15 cellular contexts compared by ENCODE assay signal in the genomic region with DNA sequence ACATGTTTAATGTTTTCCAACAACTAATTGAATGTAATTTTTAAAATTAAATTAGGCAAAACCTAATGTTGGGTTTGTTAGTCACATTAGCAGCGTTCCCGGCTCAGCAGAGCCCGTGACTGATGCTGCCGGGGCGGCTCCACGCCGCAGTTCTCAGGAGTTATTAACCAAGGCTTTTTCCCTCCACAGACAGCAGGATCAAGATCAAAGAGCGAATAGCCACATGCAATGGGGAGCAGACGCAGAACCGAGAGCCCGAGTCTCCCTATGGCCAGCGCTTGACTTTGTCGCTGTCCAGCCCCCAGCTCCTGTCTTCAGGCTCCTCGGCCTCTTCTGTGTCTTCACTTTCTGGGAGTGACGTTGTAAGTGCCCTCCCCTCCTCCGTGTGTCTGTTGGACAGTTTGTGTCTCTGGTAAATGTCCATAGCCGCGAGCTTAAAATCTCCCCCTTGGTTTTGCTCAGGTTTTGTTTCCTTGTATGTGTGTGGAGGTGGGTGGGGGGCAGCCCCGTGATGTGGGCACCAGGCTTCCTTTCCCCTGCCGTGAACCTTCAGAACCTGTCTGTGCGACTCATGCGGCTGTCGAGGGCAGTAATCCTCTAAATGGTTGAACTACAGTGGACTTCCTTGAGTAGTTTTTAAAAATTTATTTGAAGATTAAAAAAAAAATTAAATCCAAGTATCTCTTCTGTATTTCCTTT. TPM values are rescaled to one million over a fixed set of nuclear protein-coding genes. Genes with fewer than 3 reads are reported as not detected.
DNase-seq lines count a peak whose midpoint lies in the region; ATAC-seq and TF ChIP-seq lines count a peak whose summit lies in the region.
"Had no signal": no experiment of that assay in that cellular context is flagged by ENCODE, and none has a peak within 500 bp of the region (broad histone marks: within the 10 kb centered on the region; RNA-seq: fewer than 3 reads in every experiment).

No MANE protein-coding gene starts in this region.

- peak overlapping the region; percentile 42 for H3K27ac Mint-ChIP-seq in activated CD8-positive, alpha-beta T cell treated with anti-CD3 and anti-CD28 coated beads for 36 hours
- no peak overlapping the region for H3K27ac Mint-ChIP-seq in activated CD8-positive, alpha-beta T cell treated with anti-CD3 and anti-CD28 coated beads, Interleukin-2, amount 10 ng/mL, durations not matched to agents 7 days and 5 days
- H3K27ac Mint-ChIP-seq in HFFc6, result peak overlapping the region; percentile 30; the same call in 1 of the 2 replicates
- peak overlapping the region; percentile 8 for H3K27ac Mint-ChIP-seq in memory B cell
- H3K27ac Mint-ChIP-seq in activated CD4-positive, alpha-beta memory T cell treated with anti-CD3 and anti-CD28 coated beads, Interleukin-2, amount 10 ng/mL, durations not matched to agents 7 days and 5 days, result no peak overlapping the region
- H3K27ac Mint-ChIP-seq: CD8-positive, alpha-beta T cell had no signal

- ATAC-seq in activated CD8-positive, alpha-beta T cell treated with anti-CD3 and anti-CD28 coated beads for 36 hours, result no peak
- no peak for ATAC-seq in activated CD8-positive, alpha-beta T cell treated with anti-CD3 and anti-CD28 coated beads, Interleukin-2, amount 10 ng/mL, durations not matched to agents 7 days and 5 days
- no peak for ATAC-seq in memory B cell (ENCODE audit: low read depth)
- ATAC-seq: CD8-positive, alpha-beta T cell; HCT116 had no signal

- H3K9me3 ChIP-seq in sigmoid colon, result no peaks in the 10 kb centered on the region

- H3K36me3 ChIP-seq in sigmoid colon, result peaks cover 27 to 91% (median 41%) of the 10 kb centered on the region in 4 donors

- TF ChIP-seq EP300 in sigmoid colon (IDR thresholded peaks at IDR 0.05), result no peak

- no peak for DNase-seq in activated CD8-positive, alpha-beta T cell treated with anti-CD3 and anti-CD28 coated beads for 36 hours
- DNase-seq in activated CD8-positive, alpha-beta T cell treated with anti-CD3 and anti-CD28 coated beads, Interleukin-2, amount 10 ng/mL, durations not matched to agents 7 days and 5 days, result no peak
- no peak for DNase-seq in HFFc6
- DNase-seq in memory B cell (ENCODE audit: low spot score in 2 of 2), result no peak
- peak; percentile 44 for DNase-seq in sigmoid colon
- DNase-seq in NCI-H2081 (lab: John Stamatoyannopoulos, UW), result no peak
- no peak for DNase-seq in activated CD4-positive, alpha-beta memory T cell treated with anti-CD3 and anti-CD28 coated beads, Interleukin-2, amount 10 ng/mL, durations not matched to agents 7 days and 5 days
- DNase-seq in activated CD4-positive, alpha-beta T cell treated with anti-CD3 and anti-CD28 coated beads for 1 hour, result no peak
- DNase-seq: CD8-positive, alpha-beta T cell; COR-L47; DND-41; GDM1 had no signal

- no peak overlapping the region for H3K4me3 Mint-ChIP-seq in activated CD8-positive, alpha-beta T cell treated with anti-CD3 and anti-CD28 coated beads for 36 hours
- H3K4me3 Mint-ChIP-seq in activated CD8-positive, alpha-beta T cell treated with anti-CD3 and anti-CD28 coated beads, Interleukin-2, amount 10 ng/mL, durations not matched to agents 7 days and 5 days, result no peak overlapping the region
- H3K4me3 Mint-ChIP-seq in HFFc6 (no peak overlapping the region), memory B cell (no peak overlapping the region)
- no peak overlapping the region for H3K4me3 Mint-ChIP-seq in activated CD4-positive, alpha-beta memory T cell treated with anti-CD3 and anti-CD28 coated beads, Interleukin-2, amount 10 ng/mL, durations not matched to agents 7 days and 5 days
- H3K4me3 Mint-ChIP-seq: CD14-positive monocyte; CD8-positive, alpha-beta T cell had no signal

- intact Hi-C loops in activated CD8-positive, alpha-beta T cell treated with anti-CD3 and anti-CD28 coated beads for 36 hours (cut with micrococcal nuclease), result no loop called here
- intact Hi-C loops in sigmoid colon (cut with DNase I), result no loop called here

- H3K27me3 ChIP-seq in sigmoid colon, result no peaks in the 10 kb centered on the region

- H3K4me1 ChIP-seq in sigmoid colon, result peaks cover 0 to 3% (median 3%) of the 10 kb centered on the region in 4 donors

- no peaks in the 10 kb centered on the region for H3K9me3 Mint-ChIP-seq in activated CD8-positive, alpha-beta T cell treated with anti-CD3 and anti-CD28 coated beads for 36 hours
- H3K9me3 Mint-ChIP-seq in activated CD8-positive, alpha-beta T cell treated with anti-CD3 and anti-CD28 coated beads, Interleukin-2, amount 10 ng/mL, durations not matched to agents 7 days and 5 days (ENCODE audit: insufficient read depth), result no peaks in the 10 kb centered on the region
- H3K9me3 Mint-ChIP-seq in HFFc6, result no peaks in the 10 kb centered on the region
- H3K9me3 Mint-ChIP-seq in memory B cell, result no peaks in the 10 kb centered on the region
- H3K9me3 Mint-ChIP-seq in activated CD4-positive, alpha-beta memory T cell treated with anti-CD3 and anti-CD28 coated beads, Interleukin-2, amount 10 ng/mL, durations not matched to agents 7 days and 5 days, result no peaks in the 10 kb centered on the region
- H3K9me3 Mint-ChIP-seq: CD14-positive monocyte; CD8-positive, alpha-beta T cell had no signal

- no peak for TF ChIP-seq CTCF in activated CD8-positive, alpha-beta T cell treated with anti-CD3 and anti-CD28 coated beads for 36 hours (IDR thresholded peaks at IDR 0.05)
- TF ChIP-seq CTCF in HFFc6 (IDR thresholded peaks at IDR 0.05) (no peak), sigmoid colon (IDR thresholded peaks at IDR 0.05) (no peak)

- no peak overlapping the region for H3K27ac ChIP-seq in sigmoid colon
- H3K27ac ChIP-seq: 22Rv1 had no signal

- no peak overlapping the region for H3K4me3 ChIP-seq in sigmoid colon

- no peaks in the 10 kb centered on the region for H3K27me3 Mint-ChIP-seq in activated CD8-positive, alpha-beta T cell treated with anti-CD3 and anti-CD28 coated beads for 36 hours
- no peaks in the 10 kb centered on the region for H3K27me3 Mint-ChIP-seq in activated CD8-positive, alpha-beta T cell treated with anti-CD3 and anti-CD28 coated beads, Interleukin-2, amount 10 ng/mL, durations not matched to agents 7 days and 5 days (ENCODE audit: low read depth)
- H3K27me3 Mint-ChIP-seq in HFFc6 (ENCODE audit: insufficient read depth) (no peaks in the 10 kb centered on the region; the same call in none of the 2 replicates), memory B cell (no peaks in the 10 kb centered on the region)
- no peaks in the 10 kb centered on the region for H3K27me3 Mint-ChIP-seq in activated CD4-positive, alpha-beta memory T cell treated with anti-CD3 and anti-CD28 coated beads, Interleukin-2, amount 10 ng/mL, durations not matched to agents 7 days and 5 days

- H3K36me3 Mint-ChIP-seq in activated CD8-positive, alpha-beta T cell treated with anti-CD3 and anti-CD28 coated beads for 36 hours (ENCODE audit: low read depth), result peaks cover 68% of the 10 kb centered on the region
- peaks cover 73% of the 10 kb centered on the region for H3K36me3 Mint-ChIP-seq in activated CD8-positive, alpha-beta T cell treated with anti-CD3 and anti-CD28 coated beads, Interleukin-2, amount 10 ng/mL, durations not matched to agents 7 days and 5 days (ENCODE audit: low read depth)
- H3K36me3 Mint-ChIP-seq in HFFc6 (ENCODE audit: low read depth) (peaks cover 62% of the 10 kb centered on the region), memory B cell (peaks cover 45% of the 10 kb centered on the region)
- peaks cover 81% of the 10 kb centered on the region for H3K36me3 Mint-ChIP-seq in activated CD4-positive, alpha-beta memory T cell treated with anti-CD3 and anti-CD28 coated beads, Interleukin-2, amount 10 ng/mL, durations not matched to agents 7 days and 5 days (ENCODE audit: low read depth)

- 90 to 93% methylated on average over 23 of the region's 23 CpGs for WGBS in sigmoid colon, 2 donors

- no peak for TF ChIP-seq POLR2A in sigmoid colon (IDR thresholded peaks at IDR 0.05)

- CTCF ChIA-PET in activated CD8-positive, alpha-beta T cell treated with anti-CD3 and anti-CD28 coated beads for 36 hours (lab: Charles Lee), result no interaction called here
- CTCF ChIA-PET in activated CD8-positive, alpha-beta T cell treated with anti-CD3 and anti-CD28 coated beads, Interleukin-2, amount 10 ng/mL, durations not matched to agents 7 days and 5 days (lab: Charles Lee), result no interaction called here
- CTCF ChIA-PET in activated CD4-positive, alpha-beta memory T cell treated with anti-CD3 and anti-CD28 coated beads, Interleukin-2, amount 10 ng/mL, durations not matched to agents 7 days and 5 days (lab: Charles Lee), result no interaction called here

- POLR2A ChIA-PET in activated CD8-positive, alpha-beta T cell treated with anti-CD3 and anti-CD28 coated beads for 36 hours (lab: Charles Lee), result interaction anchor here (1.2 kb wide), 1 partner anchor 11 kb away, joined by 3 read pairs; no protein-coding TSS in a partner anchor
- POLR2A ChIA-PET in activated CD8-positive, alpha-beta T cell treated with anti-CD3 and anti-CD28 coated beads, Interleukin-2, amount 10 ng/mL, durations not matched to agents 7 days and 5 days (lab: Charles Lee), result interaction anchor here (0.6 kb wide), 1 partner anchor 525 kb away, joined by 3 read pairs; no protein-coding TSS in a partner anchor
- POLR2A ChIA-PET in activated CD4-positive, alpha-beta memory T cell treated with anti-CD3 and anti-CD28 coated beads, Interleukin-2, amount 10 ng/mL, durations not matched to agents 7 days and 5 days (lab: Charles Lee), result no interaction called here

- H3K4me1 Mint-ChIP-seq in activated CD8-positive, alpha-beta T cell treated with anti-CD3 and anti-CD28 coated beads for 36 hours (ENCODE audit: low read depth), result peaks cover 6% of the 10 kb centered on the region
- peaks cover 17% of the 10 kb centered on the region for H3K4me1 Mint-ChIP-seq in activated CD8-positive, alpha-beta T cell treated with anti-CD3 and anti-CD28 coated beads, Interleukin-2, amount 10 ng/mL, durations not matched to agents 7 days and 5 days (ENCODE audit: low read depth)
- H3K4me1 Mint-ChIP-seq in HFFc6 (ENCODE audit: low read depth) (peaks cover 12% of the 10 kb centered on the region), memory B cell (peaks cover 3% of the 10 kb centered on the region)
- peaks cover 3% of the 10 kb centered on the region for H3K4me1 Mint-ChIP-seq in activated CD4-positive, alpha-beta memory T cell treated with anti-CD3 and anti-CD28 coated beads, Interleukin-2, amount 10 ng/mL, durations not matched to agents 7 days and 5 days
- H3K4me1 Mint-ChIP-seq: CD14-positive monocyte had no signal

RNA-seq across cellular contexts. Expression of gene TENT4A, which starts 37.1 kb away (rescaled TPM):
- total RNA-seq in activated CD8-positive, alpha-beta T cell treated with anti-CD3 and anti-CD28 coated beads for 36 hours, result 10 to 100 TPM; 50.6 to 51.9 TPM
- total RNA-seq in activated CD8-positive, alpha-beta T cell treated with anti-CD3 and anti-CD28 coated beads, Interleukin-2, amount 10 ng/mL, durations not matched to agents 7 days and 5 days, result 10 to 100 TPM; 43.1 to 45.5 TPM
- 10 to 100 TPM; 19.8 to 23.8 (median 21.7) TPM for total RNA-seq in HFFc6 (2021; fragmentation: NEBNext Ultra II Directional; extraction: Animal tissue kit (Norgen Biotek cat#: 25700))
- 10 to 100 TPM; 14.6 to 27.4 (median 18.7) TPM for total RNA-seq in sigmoid colon
- 10 to 100 TPM in 1 of 3 donors, 1 to 10 TPM in 2; 3.0 to 12.5 (median 3.2) TPM for polyA plus RNA-seq in sigmoid colon
- 10 to 100 TPM; 34.3 to 36.6 TPM for total RNA-seq in activated CD4-positive, alpha-beta memory T cell treated with anti-CD3 and anti-CD28 coated beads, Interleukin-2, amount 10 ng/mL, durations not matched to agents 7 days and 5 days

Comparison
In these comparisons a context has a peak if more than half of its experiments do, and no peak if none do; other contexts are left out.
1. H3K27ac Mint-ChIP-seq: peak in activated CD8-positive, alpha-beta T cell treated with anti-CD3 and anti-CD28 coated beads for 36 hours (single experiment), HFFc6 (single experiment) and memory B cell (single experiment); none in activated CD8-positive, alpha-beta T cell treated with anti-CD3 and anti-CD28 coated beads, Interleukin-2, amount 10 ng/mL, durations not matched to agents 7 days and 5 days (single experiment) and activated CD4-positive, alpha-beta memory T cell treated with anti-CD3 and anti-CD28 coated beads, Interleukin-2, amount 10 ng/mL, durations not matched to agents 7 days and 5 days (single experiment).